Comparison of ENCODE assay signal across 25 cellular contexts in genomic region chr10:49571419-49571818, GRCh38. TPM values are rescaled to one million over a fixed set of nuclear protein-coding genes. Genes with fewer than 3 reads are reported as not detected.
A peak's percentile ranks its signal among the peaks of the same experiment; 100 is the strongest.
DNase-seq lines count a peak whose midpoint lies in the region; ATAC-seq and TF ChIP-seq lines count a peak whose summit lies in the region.
"Had no signal": no experiment of that assay in that cellular context is flagged by ENCODE, and none has a peak within 500 bp of the region (broad histone marks: within the 10 kb centered on the region; RNA-seq: fewer than 3 reads in every experiment).

No MANE protein-coding gene starts in this region.

- ATAC-seq in GM21576 (IDR thresholded peaks at IDR 0.05; ENCODE audit: unreplicated experiment) (no peak), GM21619 (IDR thresholded peaks at IDR 0.05; ENCODE audit: unreplicated experiment) (no peak)
- ATAC-seq: naive thymus-derived CD4-positive, alpha-beta T cell had no signal

- H4K20me1 ChIP-seq in GM23248 (ENCODE audit: insufficient read depth) (no peaks in the 10 kb centered on the region), SK-N-SH (ENCODE audit: insufficient read depth) (no peaks in the 10 kb centered on the region)

- no peak for TF ChIP-seq CTCF in SK-N-SH (IDR thresholded peaks at IDR 0.05)
- no peak for TF ChIP-seq CTCF in fibroblast of villous mesenchyme (IDR thresholded peaks at IDR 0.05; ENCODE audit: insufficient read depth, low read depth, low read length)
- TF ChIP-seq CTCF in tibial artery (IDR thresholded peaks at IDR 0.05), result no peak

- TF ChIP-seq RAD21 in SK-N-SH (IDR thresholded peaks at IDR 0.05; ENCODE audit: low read length), result no peak

- 56 to 77% methylated on average over 2 of the region's 2 CpGs for WGBS in GM23248 (ENCODE audit: low coverage in 1 of 2, low lambda C conversion rate in 2 of 2, missing lambda C conversion rate in 2 of 2), 2 experiments
- WGBS in SK-N-SH (ENCODE audit: low lambda C conversion rate), result 30% methylated on average over 2 of the region's 2 CpGs

- DNase-seq in DMS153 treated with DMSO at 0.1 percent for 48 hours (lab: John Stamatoyannopoulos, UW; ENCODE audit: unreplicated experiment) (peak; percentile 27), GM23248 (peak; percentile 32), SK-N-SH (no peak), fibroblast of villous mesenchyme (ENCODE audit: low read depth) (peak; percentile 91), tibial artery (no peak), pons (ENCODE audit: low spot score) (no peak)
- DNase-seq: activated CD8-positive, alpha-beta memory T cell treated with anti-CD3 and anti-CD28 coated beads, Interleukin-2, amount 50 U/mL, for 48 hours; activated naive CD4-positive, alpha-beta T cell treated with anti-CD3 and anti-CD28 coated beads, Interleukin-2, amount 10 ng/mL, durations not matched to agents 7 days and 5 days; Caco-2; dermis blood vessel endothelial cell; erythroblast; head of caudate nucleus; immature natural killer cell; naive thymus-derived CD4-positive, alpha-beta T cell; NCI-H1436; NCI-H446; SJCRH30; T-helper 9 cell had no signal

- H3K9me2 ChIP-seq in GM23248 (ENCODE audit: insufficient read depth) (no peaks in the 10 kb centered on the region), SK-N-SH (no peaks in the 10 kb centered on the region)

- POLR2A ChIA-PET in SK-N-SH (lab: Yijun Ruan, JAX), result no interaction called here

- H3K36me3 ChIP-seq in GM23248 (ENCODE audit: low read depth) (no peaks in the 10 kb centered on the region), SK-N-SH (replicated peaks in 1 of 2; ENCODE audit: control insufficient read depth in 1 of 2, insufficient read depth in 2 of 2, low read length in 1 of 2) (no peaks in the 10 kb centered on the region), tibial artery (no peaks in the 10 kb centered on the region)
- H3K36me3 ChIP-seq: HAP-1, SJCRH30, thoracic aorta had no signal

- in situ Hi-C loops in GM23248 (cut with MboI), result no loop called here

- intact Hi-C loops in tibial artery (cut with DNase I; ENCODE audit: low total_unique reads), result no loop called here

- no peak overlapping the region for H3K4me3 ChIP-seq in GM23248
- H3K4me3 ChIP-seq in SK-N-SH (ENCODE audit: low read depth in 2 of 2, low read length in 1 of 2), result no peak overlapping the region
- H3K4me3 ChIP-seq in fibroblast of villous mesenchyme (ENCODE audit: low read depth, low read length), result no peak overlapping the region
- no peak overlapping the region for H3K4me3 ChIP-seq in tibial artery
- H3K4me3 ChIP-seq: HAP-1, SJCRH30, smooth muscle cell, thoracic aorta had no signal

- peaks cover 44% of the 10 kb centered on the region for H3F3A ChIP-seq in GM23248 (ENCODE audit: insufficient read depth)
- no peaks in the 10 kb centered on the region for H3F3A ChIP-seq in SK-N-SH (replicated peaks; ENCODE audit: insufficient read depth)

- H3K79me2 ChIP-seq in GM23248 (ENCODE audit: insufficient read depth) (no peaks in the 10 kb centered on the region), SK-N-SH (ENCODE audit: insufficient read depth) (no peaks in the 10 kb centered on the region)

- H2AFZ ChIP-seq in GM23248, result no peak overlapping the region
- no peak overlapping the region for H2AFZ ChIP-seq in SK-N-SH (ENCODE audit: low read depth)

- H3K4me2 ChIP-seq in GM23248 (ENCODE audit: unreplicated experiment) (no peak overlapping the region), SK-N-SH (no peak overlapping the region)
- H3K4me2 ChIP-seq: smooth muscle cell had no signal

- H3K4me1 ChIP-seq in GM23248 (ENCODE audit: insufficient read depth), result peaks cover 40% of the 10 kb centered on the region
- peaks cover 0 to 5% of the 10 kb centered on the region in 2 experiments; a peak in 1 of 4 replicates for H3K4me1 ChIP-seq in SK-N-SH (ENCODE audit: control insufficient read depth in 1 of 2, insufficient read depth in 2 of 2, low read depth in 1 of 2, low read length in 1 of 2)
- no peaks in the 10 kb centered on the region for H3K4me1 ChIP-seq in tibial artery
- H3K4me1 ChIP-seq: HAP-1, SJCRH30 had no signal

- no peak overlapping the region for H3K9ac ChIP-seq in GM23248
- H3K9ac ChIP-seq in SK-N-SH, result no peak overlapping the region

- H3K27ac ChIP-seq in GM23248, result no peak overlapping the region
- H3K27ac ChIP-seq in SK-N-SH (ENCODE audit: low read depth in 2 of 2, low read length in 1 of 2), result no peak overlapping the region
- no peak overlapping the region for H3K27ac ChIP-seq in tibial artery
- H3K27ac ChIP-seq: SJCRH30, thoracic aorta had no signal

- H3K9me3 ChIP-seq in GM23248 (ENCODE audit: low read depth) (no peaks in the 10 kb centered on the region), SK-N-SH (no peaks in the 10 kb centered on the region), tibial artery (peaks cover 0 to 3% (median 0%) of the 10 kb centered on the region in 3 donors)
- H3K9me3 ChIP-seq: HAP-1, SJCRH30, thoracic aorta had no signal

- CTCF ChIA-PET in SK-N-SH (lab: Yijun Ruan, JAX), result interaction anchor here (1.2 kb wide), 1 partner anchor 22 kb away, joined by 5 read pairs; no protein-coding TSS in a partner anchor

- no peak for TF ChIP-seq EP300 in SK-N-SH (IDR thresholded peaks at IDR 0.05; ENCODE audit: borderline replicate concordance in 1 of 2, low read depth in 1 of 2, low read length in 1 of 2)

- H3K27me3 ChIP-seq in GM23248 (replicated peaks; ENCODE audit: insufficient read depth) (no peaks in the 10 kb centered on the region), SK-N-SH (ENCODE audit: insufficient read depth) (no peaks in the 10 kb centered on the region), tibial artery (no peaks in the 10 kb centered on the region)
- H3K27me3 ChIP-seq: SJCRH30 had no signal

TF ChIP-seq in SK-N-SH, 30 proteins besides CTCF, POLR2A, EP300 and RAD21:
- peak; percentile 33; the same call in 1 of the 2 replicates for TF ChIP-seq JUND (IDR thresholded peaks at IDR 0.05)
- peak; percentile 44; the same call in 1 of the 2 replicates for TF ChIP-seq PBX3 (IDR thresholded peaks at IDR 0.05)
- no peak for TF ChIP-seq FOXJ3 (CRISPR knock-in tag; IDR thresholded peaks at IDR 0.05)
- no peak for TF ChIP-seq RXRA (IDR thresholded peaks at IDR 0.05; ENCODE audit: borderline replicate concordance, low read depth)
- no peak for TF ChIP-seq ELF1 (IDR thresholded peaks at IDR 0.05)
- peak; percentile 41; the same call in 1 of the 2 replicates for TF ChIP-seq TCF12 (IDR thresholded peaks at IDR 0.05)

RNA-seq across cellular contexts. Expression of gene ERCC6, which starts 32.5 kb away (rescaled TPM):
- total RNA-seq in GM23248 (2014; rRNA removed; shearing (Covaris generic)), result 69.2 and 101 TPM in 2 replicates
- polyA plus RNA-seq in GM23248 (2016; fragmentation: Nextera tagmentation; extraction: Ambion mirVana) (47.6 and 50.8 TPM in 2 replicates), SK-N-SH (2012; rRNA removed) (4.5 and 6.2 TPM in 2 replicates)
- 5.3 and 5.4 TPM in 2 replicates for polyA plus RNA-seq in SK-N-SH (2012; cell fraction: cytosol; rRNA removed)
- 7.9 and 12.0 TPM in 2 replicates for polyA plus RNA-seq in SK-N-SH (2012; cell fraction: nucleus; rRNA removed)
- total RNA-seq in fibroblast of villous mesenchyme, result 16.1 and 35.4 TPM in 2 replicates

RNA-seq across cellular contexts. Expression of gene SLC18A3, which starts 38.7 kb away (rescaled TPM):
- not detected in 2 replicates for total RNA-seq in GM23248 (2014; rRNA removed; shearing (Covaris generic))
- polyA plus RNA-seq in GM23248 (2016; fragmentation: Nextera tagmentation; extraction: Ambion mirVana), result not detected in 2 replicates
- polyA plus RNA-seq in SK-N-SH (2012; rRNA removed), result 1.7 TPM in 2 replicates
- 0.84 and 1.6 TPM in 2 replicates for polyA plus RNA-seq in SK-N-SH (2012; cell fraction: cytosol; rRNA removed)
- polyA plus RNA-seq in SK-N-SH (2012; cell fraction: nucleus; rRNA removed), result 1.1 and 1.4 TPM in 2 replicates
- under 0.01 TPM in 1 of 2 replicates, not detected in the other for total RNA-seq in fibroblast of villous mesenchyme
- total RNA-seq: Caco-2; dermis blood vessel endothelial cell; lung microvascular endothelial cell; naive thymus-derived CD4-positive, alpha-beta T cell; posterior vena cava; SJCRH30; smooth muscle cell; thoracic aorta had no signal
- polyA plus RNA-seq: immature natural killer cell; naive thymus-derived CD4-positive, alpha-beta T cell; smooth muscle cell had no signal

RNA-seq across cellular contexts. Expression of gene CHAT, which starts 42.4 kb away (rescaled TPM):
- total RNA-seq in GM23248 (2014; rRNA removed; shearing (Covaris generic)), result not detected in 2 replicates
- polyA plus RNA-seq in GM23248 (2016; fragmentation: Nextera tagmentation; extraction: Ambion mirVana) (not detected in 2 replicates), SK-N-SH (2012; rRNA removed) (0.08 TPM in 1 of 2 replicates, not detected in the other)
- polyA plus RNA-seq in SK-N-SH (2012; cell fraction: cytosol; rRNA removed), result not detected in 2 replicates
- polyA plus RNA-seq in SK-N-SH (2012; cell fraction: nucleus; rRNA removed), result 0.08 TPM in 1 of 2 replicates, not detected in the other
- total RNA-seq in fibroblast of villous mesenchyme, result not detected in 2 replicates
- total RNA-seq: dermis blood vessel endothelial cell; lung microvascular endothelial cell; naive thymus-derived CD4-positive, alpha-beta T cell; posterior vena cava; SJCRH30; smooth muscle cell; thoracic aorta had no signal
- polyA plus RNA-seq: immature natural killer cell; naive thymus-derived CD4-positive, alpha-beta T cell; smooth muscle cell had no signal

Comparison
In these comparisons a context has a peak if more than half of its experiments do, and no peak if none do; other contexts are left out.
1. DNase-seq: peak in DMS153 treated with DMSO at 0.1 percent for 48 hours (single experiment), GM23248 (single experiment) and fibroblast of villous mesenchyme (single experiment); none in SK-N-SH (single experiment), tibial artery (0 of 2) and pons (single experiment).